Comparison of ENCODE assay signal across 8 cellular contexts in genomic region chr2:148644885-148645134, GRCh38. TPM values are rescaled to one million over a fixed set of nuclear protein-coding genes. Genes with fewer than 3 reads are reported as not detected.
DNase-seq lines count a peak whose midpoint lies in the region; FAIRE-seq and TF ChIP-seq lines count a peak whose summit lies in the region.

No MANE protein-coding gene starts in this region.

- TF ChIP-seq POLR2A in GM12891 (IDR thresholded peaks at IDR 0.05; ENCODE audit: low read depth, low read length) (peak; percentile 85), NB4 (IDR thresholded peaks at IDR 0.05; ENCODE audit: extremely low read depth, insufficient read length) (no peak)

- H3K4me1 Mint-ChIP-seq in nephron progenitor cell = peaks cover 24% of the 10 kb centered on the region

- H3K9ac ChIP-seq in endocrine pancreas (ENCODE audit: control insufficient read depth, insufficient read depth, low read length) = peak overlapping the region; percentile 58

- TF ChIP-seq CTCF in NB4 (IDR thresholded peaks at IDR 0.05; ENCODE audit: low read depth, low read length) (no peak), nephron progenitor cell (IDR thresholded peaks at IDR 0.05) (no peak)

- peaks cover 18% of the 10 kb centered on the region for H3K36me3 Mint-ChIP-seq in nephron progenitor cell (ENCODE audit: low read depth)

- H3K27me3 ChIP-seq in endocrine pancreas (ENCODE audit: control insufficient read depth, insufficient read depth, low read length) = no peaks in the 10 kb centered on the region

- no peak for DNase-seq in GM12891 (ENCODE audit: insufficient read length, low spot score)
- DNase-seq in GOT3 (lab: John Stamatoyannopoulos, UW) = peak; percentile 79
- DNase-seq in NB4 (ENCODE audit: low read depth) = no peak
- DNase-seq in nephron progenitor cell = no peak
- DNase-seq in UCSD-AML1 (lab: John Stamatoyannopoulos, UW; ENCODE audit: unreplicated experiment) = no peak
- DNase-seq in ecto neural progenitor cell (ENCODE audit: low spot score) = no peak
- DNase-seq in NCI-H2081 treated with DMSO at 0.1 percent for 48 hours (lab: John Stamatoyannopoulos, UW) = no peak

- H3K4me3 ChIP-seq in NB4 (ENCODE audit: low read depth, low read length) = peak overlapping the region; percentile 97
- H3K4me3 ChIP-seq in endocrine pancreas (ENCODE audit: control insufficient read depth, insufficient read depth, low read length) = no peak overlapping the region

- no peak for FAIRE-seq in GM12891 (lab: Jason Lieb, UNC)

- no peaks in the 10 kb centered on the region for H3K9me3 ChIP-seq in endocrine pancreas (ENCODE audit: control insufficient read depth, low read length)

- no peaks in the 10 kb centered on the region for H3K36me3 ChIP-seq in endocrine pancreas (ENCODE audit: control insufficient read depth, insufficient read depth, low read length)

- H3K4me3 Mint-ChIP-seq in nephron progenitor cell = peak overlapping the region; percentile 95

- H3K9me3 Mint-ChIP-seq in nephron progenitor cell = no peaks in the 10 kb centered on the region

- H3K27ac Mint-ChIP-seq in nephron progenitor cell = peak overlapping the region; percentile 100

- H3K27me3 Mint-ChIP-seq in nephron progenitor cell (ENCODE audit: low read depth, poor library complexity) = peaks cover 26% of the 10 kb centered on the region

- no peaks in the 10 kb centered on the region for H3K4me1 ChIP-seq in endocrine pancreas (ENCODE audit: control insufficient read depth, insufficient read depth, low read length)

TF ChIP-seq in GM12891, 5 proteins besides CTCF, POLR2A, EP300 and RAD21:
- TF ChIP-seq POU2F2 (IDR thresholded peaks at IDR 0.05; ENCODE audit: low read depth, low read length) = no peak
- 0 out of 2 replicates have a peak, but pooled peaks have one; percentile 13 for TF ChIP-seq TAF1 (IDR thresholded peaks at IDR 0.05; ENCODE audit: low read depth, low read length)
TF ChIP-seq in GM12891: peak in this region for 1.

RNA-seq across cellular contexts. Expression of gene EPC2, which starts 0.3 kb away (rescaled TPM):
- 7.5 TPM for polyA plus RNA-seq in GM12891 (2012; ENCODE audit: low read depth, missing spikeins)
